In the genomic region with DNA sequence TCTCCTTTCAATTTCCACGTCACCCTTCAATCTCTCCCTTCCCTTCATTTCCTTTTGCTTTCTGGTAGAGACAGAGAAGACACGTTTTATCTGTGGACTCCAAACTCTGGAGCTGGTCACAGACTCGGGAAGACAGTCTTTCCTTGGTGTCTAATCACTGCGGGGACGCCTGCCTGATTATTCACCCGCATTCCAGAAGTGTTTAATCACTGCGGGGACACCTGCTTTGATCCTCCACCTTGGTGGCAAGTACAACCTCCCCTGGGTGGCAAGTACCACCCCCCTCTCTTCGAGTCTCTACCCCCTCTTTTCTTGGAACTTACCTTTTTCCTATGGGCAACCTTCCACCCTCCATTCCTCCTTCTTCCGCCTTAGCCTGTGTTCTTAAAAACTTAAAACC, we compare ENCODE assay signal across 20 cellular contexts. TPM values are rescaled to one million over a fixed set of nuclear protein-coding genes. Genes with fewer than 3 reads are reported as not detected.
"Had no signal": no experiment of that assay in that cellular context is flagged by ENCODE, and none has a peak within 500 bp of the region (broad histone marks: within the 10 kb centered on the region; RNA-seq: fewer than 3 reads in every experiment).

No MANE protein-coding gene starts in this region.

- H3K4me1 Mint-ChIP-seq: memory B cell had no signal

- H3K4me3 Mint-ChIP-seq: endodermal cell; memory B cell; naive thymus-derived CD8-positive, alpha-beta T cell had no signal

- H3K4me1 ChIP-seq: gastroesophageal sphincter, tibial nerve had no signal

- DNase-seq: activated CD4-positive, alpha-beta T cell treated with anti-CD3 and anti-CD28 coated beads, Interleukin-2, amount 50 U/mL, for 1 hour; activated naive CD4-positive, alpha-beta T cell treated with anti-CD3 and anti-CD28 coated beads, Interleukin-2, amount 50 U/mL, for 16 hours; activated T-cell treated with anti-CD3 and anti-CD28 coated beads for 4 hours; dorsolateral prefrontal cortex; endodermal cell; naive thymus-derived CD8-positive, alpha-beta T cell; posterior cingulate gyrus; retina; stimulated activated CD4-positive, alpha-beta T cell treated with anti-CD3 and anti-CD28 coated beads, Interleukin-4, amount 100 ng/mL, for 24 hours; stimulated activated naive CD4-positive, alpha-beta T cell treated with Interleukin-2 at 50 U/mL for 16 hours; substantia nigra; T-helper 9 cell had no signal

- H3K27me3 Mint-ChIP-seq: memory B cell; naive thymus-derived CD8-positive, alpha-beta T cell had no signal

- H3K9me3 Mint-ChIP-seq: naive thymus-derived CD8-positive, alpha-beta T cell had no signal

- H3K27ac ChIP-seq: cardiac muscle cell, dorsolateral prefrontal cortex, gastroesophageal sphincter, tibial nerve had no signal

- FAIRE-seq: islet of Langerhans had no signal

- H3K27me3 ChIP-seq: cardiac muscle cell, dorsolateral prefrontal cortex, gastroesophageal sphincter, tibial nerve had no signal

- H3K27ac Mint-ChIP-seq: activated T-helper 2 cell treated with anti-CD3 and anti-CD28 coated beads, Interferon-gamma antibody, Interleukin-2, Interleukin-4, amounts not matched to agents 10 μg/mL and 5 μg/mL and 100 μg/mL, durations not matched to agents 14 hours and 24 hours and 36 hours; endodermal cell; memory B cell had no signal

- H3K4me3 ChIP-seq: cardiac muscle cell, dorsolateral prefrontal cortex, gastroesophageal sphincter, tibial nerve had no signal

- ATAC-seq: activated CD4-positive, CD25-positive, alpha-beta regulatory T cell treated with anti-CD3 and anti-CD28 coated beads, Interleukin-2, amount 50 U/mL, for 24 hours; gastroesophageal sphincter; naive thymus-derived CD8-positive, alpha-beta T cell had no signal

- H3K36me3 ChIP-seq: cardiac muscle cell, gastroesophageal sphincter, tibial nerve had no signal

- H3K9me3 ChIP-seq: gastroesophageal sphincter, tibial nerve had no signal

RNA-seq across cellular contexts. Expression of a gene that starts 33.5 kb away (rescaled TPM):
- total RNA-seq: activated CD8-positive, alpha-beta memory T cell treated with anti-CD3 and anti-CD28 coated beads for 36 hours; activated T-helper 2 cell treated with anti-CD3 and anti-CD28 coated beads, Interferon-gamma antibody, Interleukin-2, Interleukin-4, amounts not matched to agents 10 μg/mL and 5 μg/mL and 100 μg/mL, durations not matched to agents 14 hours and 24 hours and 36 hours had no signal
- polyA plus RNA-seq: naive thymus-derived CD8-positive, alpha-beta T cell had no signal
